Comparison of ENCODE assay signal across 10 cellular contexts in genomic region chr13:28805193-28805819, GRCh38. TPM values are rescaled to one million over a fixed set of nuclear protein-coding genes. Genes with fewer than 3 reads are reported as not detected.
DNase-seq lines count a peak whose midpoint lies in the region; ATAC-seq, FAIRE-seq and TF ChIP-seq lines count a peak whose summit lies in the region.
"Had no signal": no experiment of that assay in that cellular context is flagged by ENCODE, and none has a peak within 500 bp of the region (broad histone marks: within the 10 kb centered on the region; RNA-seq: fewer than 3 reads in every experiment).

No MANE protein-coding gene starts in this region.

- TF ChIP-seq RAD21 in HCT116 (IDR thresholded peaks at IDR 0.05; ENCODE audit: low read depth) = peak; percentile 37

- H3K4me3 ChIP-seq in HCT116 (replicated peaks in 1 of 2; ENCODE audit: low read depth in 1 of 2, low read length in 2 of 2) = no peak overlapping the region
- no peak overlapping the region for H3K4me3 ChIP-seq in keratinocyte (ENCODE audit: control insufficient read depth in 2 of 3, extremely low read depth in 1 of 3, insufficient read depth in 2 of 3, low read depth in 1 of 3, low read length in 3 of 3)
- no peak overlapping the region for H3K4me3 ChIP-seq in MG63
- H3K4me3 ChIP-seq: SK-N-MC had no signal

- H3K9me3 ChIP-seq in HCT116 (ENCODE audit: control insufficient read depth in 1 of 2, insufficient read depth in 1 of 2, low read depth in 1 of 2, low read length in 2 of 2) = peaks cover 4 to 7% of the 10 kb centered on the region in 2 experiments; a peak in 2 of 4 replicates
- H3K9me3 ChIP-seq in keratinocyte (ENCODE audit: control insufficient read depth, low read depth, low read length) = no peaks in the 10 kb centered on the region
- no peaks in the 10 kb centered on the region for H3K9me3 ChIP-seq in MG63

- FAIRE-seq in keratinocyte (lab: Jason Lieb, UNC) = no peak

- H3K9me2 ChIP-seq in HCT116 (ENCODE audit: insufficient read depth) = no peaks in the 10 kb centered on the region

- H3K27me3 ChIP-seq in HCT116 (ENCODE audit: insufficient read depth, low read length) (no peaks in the 10 kb centered on the region), keratinocyte (ENCODE audit: control insufficient read depth, extremely low read depth, insufficient read depth, low read length) (no peaks in the 10 kb centered on the region), MG63 (peaks cover 5% of the 10 kb centered on the region)

- H3K27me3 Mint-ChIP-seq in activated CD4-positive, alpha-beta T cell treated with anti-CD3 and anti-CD28 coated beads, Interleukin-2, amount 10 ng/mL, durations not matched to agents 24 days and 14 days = peaks cover 9% of the 10 kb centered on the region

- H3K4me1 ChIP-seq in HCT116 (ENCODE audit: control insufficient read depth in 1 of 2, insufficient read depth in 2 of 2, low read length in 2 of 2) (no peaks in the 10 kb centered on the region), keratinocyte (ENCODE audit: control insufficient read depth, extremely low read depth, insufficient read depth, low read length) (no peaks in the 10 kb centered on the region)

- H4K20me1 ChIP-seq in HCT116 (ENCODE audit: insufficient read depth) (no peaks in the 10 kb centered on the region), keratinocyte (ENCODE audit: control insufficient read depth, extremely low read depth, insufficient read depth, low read length) (no peaks in the 10 kb centered on the region)

- H3K4me1 Mint-ChIP-seq in activated CD4-positive, alpha-beta T cell treated with anti-CD3 and anti-CD28 coated beads, Interleukin-2, amount 10 ng/mL, durations not matched to agents 24 days and 14 days = no peaks in the 10 kb centered on the region

- no peaks in the 10 kb centered on the region for H3K36me3 Mint-ChIP-seq in activated CD4-positive, alpha-beta T cell treated with anti-CD3 and anti-CD28 coated beads, Interleukin-2, amount 10 ng/mL, durations not matched to agents 24 days and 14 days (ENCODE audit: low read depth)

- H3K27ac ChIP-seq in HCT116 (ENCODE audit: low read depth, low read length) (no peak overlapping the region), keratinocyte (ENCODE audit: control insufficient read depth, insufficient read depth, low read length) (no peak overlapping the region), caudate nucleus (ENCODE audit: low read depth, low read length) (no peak overlapping the region)
- H3K27ac ChIP-seq: SK-N-MC had no signal

- no TSS peak for BruUV-seq in HCT116 (replicated peaks; lab: Mats Ljungman, UMichigan)

- no peaks in the 10 kb centered on the region for H3K36me3 ChIP-seq in HCT116 (ENCODE audit: control insufficient read depth in 1 of 2, insufficient read depth in 2 of 2, low read length in 2 of 2)
- H3K36me3 ChIP-seq in keratinocyte (ENCODE audit: control insufficient read depth in 2 of 2, extremely low read depth in 1 of 2, insufficient read depth in 2 of 2, low read length in 2 of 2) = no peaks in the 10 kb centered on the region
- H3K36me3 ChIP-seq in MG63 = no peaks in the 10 kb centered on the region

- peak; percentile 88 for ATAC-seq in HCT116
- ATAC-seq in HG02588 (IDR thresholded peaks at IDR 0.05; ENCODE audit: unreplicated experiment) = no peak
- no peak for ATAC-seq in esophagus mucosa

- intact Hi-C loops in HCT116 (cut with micrococcal nuclease) = loop anchor here (2.0 to 5.0 kb wide), 2 partner anchors 563 to 902 kb away; no protein-coding TSS in a partner anchor
- intact Hi-C loops in activated CD4-positive, alpha-beta T cell treated with anti-CD3 and anti-CD28 coated beads, Interleukin-2, amount 10 ng/mL, durations not matched to agents 24 days and 14 days (cut with micrococcal nuclease) = no loop called here

- no peak overlapping the region for H3K27ac Mint-ChIP-seq in activated CD4-positive, alpha-beta T cell treated with anti-CD3 and anti-CD28 coated beads, Interleukin-2, amount 10 ng/mL, durations not matched to agents 24 days and 14 days

- TF ChIP-seq CTCF in HCT116 (IDR thresholded peaks at IDR 0.05 in 2 of 3, conservative IDR thresholded peaks at IDR 0.05 in 1 of 3; ENCODE audit: borderline replicate concordance in 1 of 3, insufficient read depth in 1 of 3, low read depth in 2 of 3, low read length in 2 of 3) = peak; percentile 35 to 83 (median 66); a peak in 5 of 6 replicates
- peak; percentile 37 to 45 (median 39) for TF ChIP-seq CTCF in keratinocyte (optimal IDR thresholded peaks at IDR 0.05 in 1 of 3, IDR thresholded peaks at IDR 0.05 in 1 of 3, conservative IDR thresholded peaks at IDR 0.05 in 1 of 3; ENCODE audit: extremely low read depth in 1 of 3, insufficient read depth in 2 of 3, low read length in 3 of 3)

- H2AFZ ChIP-seq in HCT116 (ENCODE audit: low read depth, low read length, poor library complexity, severe bottlenecking) (no peak overlapping the region), keratinocyte (ENCODE audit: control insufficient read depth, low read length) (no peak overlapping the region)

- no peak overlapping the region for H3K9ac ChIP-seq in HCT116 (ENCODE audit: low read length)
- H3K9ac ChIP-seq in keratinocyte (ENCODE audit: control insufficient read depth, extremely low read depth, insufficient read depth, low read length) = no peak overlapping the region

- H3K4me3 Mint-ChIP-seq in activated CD4-positive, alpha-beta T cell treated with anti-CD3 and anti-CD28 coated beads, Interleukin-2, amount 10 ng/mL, durations not matched to agents 24 days and 14 days = no peak overlapping the region

- DNase-seq in AML-193 (lab: John Stamatoyannopoulos, UW) = peak; percentile 7 to 27
- no peak for DNase-seq in HCT116 (ENCODE audit: low read depth, low spot score)
- DNase-seq in activated CD4-positive, alpha-beta T cell treated with anti-CD3 and anti-CD28 coated beads, Interleukin-2, amount 10 ng/mL, durations not matched to agents 24 days and 14 days = peak; percentile 75
- no peak for DNase-seq in keratinocyte (ENCODE audit: low read depth, low spot score)
- DNase-seq in MG63 = no peak
- DNase-seq in caudate nucleus (lab: John Stamatoyannopoulos, UW) = no peak

- peaks cover 12% of the 10 kb centered on the region for H3K9me3 Mint-ChIP-seq in activated CD4-positive, alpha-beta T cell treated with anti-CD3 and anti-CD28 coated beads, Interleukin-2, amount 10 ng/mL, durations not matched to agents 24 days and 14 days

- CTCF ChIA-PET in HCT116 (lab: Charles Lee) = interaction anchor here (0.7 kb wide), 1 partner anchor 9 kb away, joined by 5 read pairs; no protein-coding TSS in a partner anchor

- H3K9me1 ChIP-seq in keratinocyte (ENCODE audit: control insufficient read depth, extremely low read depth, insufficient read depth, low read length) = no peaks in the 10 kb centered on the region

- H3K79me2 ChIP-seq in HCT116 (ENCODE audit: insufficient read depth, low read length) = no peaks in the 10 kb centered on the region
- no peaks in the 10 kb centered on the region for H3K79me2 ChIP-seq in keratinocyte (ENCODE audit: control insufficient read depth, insufficient read depth, low read length)

- POLR2A ChIA-PET in HCT116 (lab: Charles Lee) = no interaction called here

- TF ChIP-seq POLR2A in HCT116 (IDR thresholded peaks at IDR 0.05; ENCODE audit: borderline replicate concordance, extremely low read depth, insufficient read depth, insufficient read length) = no peak

- dilution Hi-C loops in keratinocyte (cut with MboI; ENCODE audit: extremely low pct_ligation_motif_present, low sequenced_read_pairs) = no loop called here

- RAD21 ChIA-PET in HCT116 (lab: Charles Lee; ENCODE audit: low non-redundant PET in 1 of 2, low total read pairs in 2 of 2, uncharacterized antibody in 2 of 2, unreplicated experiment in 2 of 2) = no interaction called here

- H3K4me2 ChIP-seq in HCT116 (ENCODE audit: low read length) = no peak overlapping the region
- H3K4me2 ChIP-seq in keratinocyte (ENCODE audit: control insufficient read depth, extremely low read depth, insufficient read depth, low read depth, low read length) = no peak overlapping the region

TF ChIP-seq in HCT116, 20 proteins besides CTCF, POLR2A, EP300 and RAD21:
- TF ChIP-seq CEBPB (IDR thresholded peaks at IDR 0.05; ENCODE audit: low read depth) = no peak
- TF ChIP-seq CBX3 (IDR thresholded peaks at IDR 0.05; ENCODE audit: low read depth) = 0 out of 2 replicates have a peak, but pooled peaks have one; percentile 44
TF ChIP-seq in HCT116: peak in this region for 1.

RNA-seq across cellular contexts. Expression of gene MTUS2, which starts 14.8 kb away (rescaled TPM):
- total RNA-seq in HCT116 (2021; ENCODE audit: unreplicated experiment) (0.02 TPM), esophagus mucosa (0.12 TPM)
- 0.02 and 0.03 TPM in 2 replicates for polyA plus RNA-seq in HCT116 (2012)
- not detected in 2 replicates for total RNA-seq in activated CD4-positive, alpha-beta T cell treated with anti-CD3 and anti-CD28 coated beads, Interleukin-2, amount 10 ng/mL, durations not matched to agents 24 days and 14 days
- 0.08 to 0.22 TPM (median 0.17 TPM) in 3 replicates for polyA plus RNA-seq in keratinocyte
- not detected for polyA plus RNA-seq in keratinocyte (2011; ENCODE audit: low read depth)
- 0.12 and 0.17 TPM in 2 replicates for polyA plus RNA-seq in keratinocyte (2011; cell fraction: cytosol; rRNA removed)
- 0.24 and 0.48 TPM in 2 replicates for polyA plus RNA-seq in keratinocyte (2011; cell fraction: nucleus; rRNA removed)
- 0.02 and 0.17 TPM in 2 replicates for polyA plus RNA-seq in keratinocyte (2012; ENCODE audit: low replicate concordance)
- polyA minus RNA-seq in keratinocyte = 0.22 TPM in 1 of 3 replicates, not detected in the others
- not detected for polyA minus RNA-seq in keratinocyte (2011; cell fraction: cytosol; rRNA and poly(A)+ RNA removed)
- polyA minus RNA-seq in keratinocyte (2011; cell fraction: nucleus; rRNA and poly(A)+ RNA removed) = 0.62 TPM in 1 of 2 replicates, not detected in the other
- total RNA-seq in MG63 (2014; rRNA removed; shearing (Covaris generic); ENCODE audit: low replicate concordance) = not detected in 2 replicates
- total RNA-seq: fibroblast of lung had no signal

Comparison
In these comparisons a context has a peak if more than half of its experiments do, and no peak if none do; other contexts are left out.
1. DNase-seq: peak in AML-193 (2 of 2) and activated CD4-positive, alpha-beta T cell treated with anti-CD3 and anti-CD28 coated beads, Interleukin-2, amount 10 ng/mL, durations not matched to agents 24 days and 14 days (single experiment); none in HCT116 (single experiment), keratinocyte (single experiment), MG63 (single experiment) and caudate nucleus (0 of 61).